ENCODE assay signal across 20 cellular contexts in the genomic region with DNA sequence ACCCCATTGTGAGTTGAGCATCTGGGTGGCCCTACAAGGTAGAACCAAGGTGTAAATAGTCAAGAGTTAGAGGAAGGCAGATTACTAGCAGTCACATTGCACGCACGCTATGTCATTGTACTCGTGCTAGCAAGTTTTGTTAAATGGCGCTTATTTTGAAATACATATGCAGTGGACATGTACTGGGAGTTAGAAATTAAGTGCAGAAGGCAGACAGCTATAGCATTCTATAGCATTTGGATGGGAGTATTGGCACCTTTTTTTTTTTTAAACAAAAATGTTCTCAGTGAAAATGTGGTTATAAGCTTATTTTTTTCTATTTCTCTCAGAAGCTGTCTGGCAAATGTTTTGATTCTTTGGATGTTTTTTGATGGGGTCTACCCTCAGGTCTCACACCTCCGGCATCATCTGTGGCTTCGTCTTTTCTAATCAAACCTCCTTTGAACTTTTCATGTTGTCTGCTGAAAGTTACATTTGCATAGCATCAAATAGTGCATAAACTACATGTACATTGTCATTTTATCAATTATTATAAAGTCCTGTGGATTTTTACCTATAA.
DNase-seq lines count a peak whose midpoint lies in the region; ATAC-seq, FAIRE-seq and TF ChIP-seq lines count a peak whose summit lies in the region.
"Had no signal": no experiment of that assay in that cellular context is flagged by ENCODE, and none has a peak within 500 bp of the region (broad histone marks: within the 10 kb centered on the region; RNA-seq: fewer than 3 reads in every experiment).

No MANE protein-coding gene starts in this region.

- H3K27me3 Mint-ChIP-seq in activated CD4-positive, alpha-beta T cell treated with anti-CD3 and anti-CD28 coated beads, Interleukin-2, amount 10 ng/mL, durations not matched to agents 24 days and 14 days: no peaks in the 10 kb centered on the region
- H3K27me3 Mint-ChIP-seq in activated naive CD8-positive, alpha-beta T cell treated with anti-CD3 and anti-CD28 coated beads, Interleukin-2, amount 10 ng/mL, durations not matched to agents 7 days and 5 days: no peaks in the 10 kb centered on the region
- H3K27me3 Mint-ChIP-seq in neural crest cell (ENCODE audit: low read depth): no peaks in the 10 kb centered on the region
- H3K27me3 Mint-ChIP-seq: activated naive CD4-positive, alpha-beta T cell treated with anti-CD3 and anti-CD28 coated beads, Interleukin-2, amount 10 ng/mL, durations not matched to agents 7 days and 5 days; dendritic cell treated with granulocyte-macrophage colony-stimulating factor and Interleukin-4, amounts not matched to agents 40 ng/mL and 50 ng/mL, for 4 days had no signal

- H3K27ac Mint-ChIP-seq in activated CD4-positive, alpha-beta T cell treated with anti-CD3 and anti-CD28 coated beads, Interleukin-2, amount 10 ng/mL, durations not matched to agents 24 days and 14 days: peak overlapping the region; percentile 16
- peak overlapping the region; percentile 54 for H3K27ac Mint-ChIP-seq in activated naive CD8-positive, alpha-beta T cell treated with anti-CD3 and anti-CD28 coated beads, Interleukin-2, amount 10 ng/mL, durations not matched to agents 7 days and 5 days
- H3K27ac Mint-ChIP-seq in neural crest cell (ENCODE audit: unreplicated experiment): peak overlapping the region; percentile 81
- H3K27ac Mint-ChIP-seq: dendritic cell treated with granulocyte-macrophage colony-stimulating factor and Interleukin-4, amounts not matched to agents 40 ng/mL and 50 ng/mL, for 4 days; HFFc6 had no signal

- no peaks in the 10 kb centered on the region for H3K9me3 Mint-ChIP-seq in activated CD4-positive, alpha-beta T cell treated with anti-CD3 and anti-CD28 coated beads, Interleukin-2, amount 10 ng/mL, durations not matched to agents 24 days and 14 days
- H3K9me3 Mint-ChIP-seq in activated naive CD8-positive, alpha-beta T cell treated with anti-CD3 and anti-CD28 coated beads, Interleukin-2, amount 10 ng/mL, durations not matched to agents 7 days and 5 days: peaks cover 1% of the 10 kb centered on the region
- H3K9me3 Mint-ChIP-seq in neural crest cell: no peaks in the 10 kb centered on the region
- H3K9me3 Mint-ChIP-seq: activated naive CD4-positive, alpha-beta T cell treated with anti-CD3 and anti-CD28 coated beads, Interleukin-2, amount 10 ng/mL, durations not matched to agents 7 days and 5 days; dendritic cell treated with granulocyte-macrophage colony-stimulating factor and Interleukin-4, amounts not matched to agents 40 ng/mL and 50 ng/mL, for 4 days; HFFc6 had no signal

- intact Hi-C loops in activated CD4-positive, alpha-beta T cell treated with anti-CD3 and anti-CD28 coated beads, Interleukin-2, amount 10 ng/mL, durations not matched to agents 24 days and 14 days (cut with micrococcal nuclease): loop anchor here (5.0 to 10.0 kb wide), 2 partner anchors 39 to 268 kb away; a partner anchor contains a TSS

- POLR2A ChIA-PET in activated naive CD8-positive, alpha-beta T cell treated with anti-CD3 and anti-CD28 coated beads, Interleukin-2, amount 10 ng/mL, durations not matched to agents 7 days and 5 days (lab: Charles Lee): interaction anchor here (0.9 kb wide), 1 partner anchor 20 kb away, joined by 3 read pairs; no protein-coding TSS in a partner anchor

- H3K4me3 Mint-ChIP-seq in activated CD4-positive, alpha-beta T cell treated with anti-CD3 and anti-CD28 coated beads, Interleukin-2, amount 10 ng/mL, durations not matched to agents 24 days and 14 days: no peak overlapping the region
- H3K4me3 Mint-ChIP-seq in activated naive CD8-positive, alpha-beta T cell treated with anti-CD3 and anti-CD28 coated beads, Interleukin-2, amount 10 ng/mL, durations not matched to agents 7 days and 5 days: no peak overlapping the region
- H3K4me3 Mint-ChIP-seq in neural crest cell: no peak overlapping the region
- H3K4me3 Mint-ChIP-seq: activated naive CD4-positive, alpha-beta T cell treated with anti-CD3 and anti-CD28 coated beads, Interleukin-2, amount 10 ng/mL, durations not matched to agents 7 days and 5 days; dendritic cell treated with granulocyte-macrophage colony-stimulating factor and Interleukin-4, amounts not matched to agents 40 ng/mL and 50 ng/mL, for 4 days; HFFc6 had no signal

- H3K36me3 Mint-ChIP-seq in activated CD4-positive, alpha-beta T cell treated with anti-CD3 and anti-CD28 coated beads, Interleukin-2, amount 10 ng/mL, durations not matched to agents 24 days and 14 days (ENCODE audit: low read depth): peaks cover 35% of the 10 kb centered on the region
- peaks cover 42% of the 10 kb centered on the region for H3K36me3 Mint-ChIP-seq in activated naive CD8-positive, alpha-beta T cell treated with anti-CD3 and anti-CD28 coated beads, Interleukin-2, amount 10 ng/mL, durations not matched to agents 7 days and 5 days
- H3K36me3 Mint-ChIP-seq in neural crest cell (ENCODE audit: low read depth): peaks cover 3% of the 10 kb centered on the region

- peaks cover 83% of the 10 kb centered on the region for H3K4me1 Mint-ChIP-seq in activated CD4-positive, alpha-beta T cell treated with anti-CD3 and anti-CD28 coated beads, Interleukin-2, amount 10 ng/mL, durations not matched to agents 24 days and 14 days
- H3K4me1 Mint-ChIP-seq in activated naive CD8-positive, alpha-beta T cell treated with anti-CD3 and anti-CD28 coated beads, Interleukin-2, amount 10 ng/mL, durations not matched to agents 7 days and 5 days: peaks cover 81% of the 10 kb centered on the region
- H3K4me1 Mint-ChIP-seq in neural crest cell: peaks cover 51% of the 10 kb centered on the region

- no peak for ATAC-seq in activated naive CD8-positive, alpha-beta T cell treated with anti-CD3 and anti-CD28 coated beads, Interleukin-2, amount 10 ng/mL, durations not matched to agents 7 days and 5 days (ENCODE audit: low read depth)
- ATAC-seq in HG02610 (IDR thresholded peaks at IDR 0.05; ENCODE audit: unreplicated experiment): no peak
- ATAC-seq: body of pancreas, HepG2 had no signal

- no peak for DNase-seq in activated CD4-positive, alpha-beta T cell treated with anti-CD3 and anti-CD28 coated beads, Interleukin-2, amount 10 ng/mL, durations not matched to agents 24 days and 14 days
- no peak for DNase-seq in activated CD4-positive, alpha-beta T cell treated with anti-CD3 and anti-CD28 coated beads, Interleukin-2, amount 50 U/mL, for 1 hour
- DNase-seq in GM19239 (ENCODE audit: insufficient read length, low spot score): no peak
- no peak for DNase-seq in activated naive CD8-positive, alpha-beta T cell treated with anti-CD3 and anti-CD28 coated beads, Interleukin-2, amount 10 ng/mL, durations not matched to agents 7 days and 5 days
- no peak for DNase-seq in neural crest cell (ENCODE audit: low read depth, low spot score)
- DNase-seq in NCI-H524 (lab: John Stamatoyannopoulos, UW): no peak
- no peak for DNase-seq in iPS-NIHi7 (ENCODE audit: extremely low spot score)
- DNase-seq: 8988T; activated naive CD4-positive, alpha-beta T cell treated with anti-CD3 and anti-CD28 coated beads, Interleukin-2, amount 10 ng/mL, durations not matched to agents 7 days and 5 days; AML-193; body of pancreas; HFFc6; NCI-H1417; NCI-H526; occipital lobe; stimulated activated CD4-positive, alpha-beta T cell treated with anti-CD3 and anti-CD28 coated beads, Interleukin-12 subunit alpha, Interleukin-12 subunit beta, amount 100 ng/mL, for 4 hours had no signal

- no peak for TF ChIP-seq CTCF in neural crest cell (conservative IDR thresholded peaks at IDR 0.05)

- peak; percentile 58 for FAIRE-seq in GM19239 (lab: Jason Lieb, UNC)
- FAIRE-seq: HepG2, islet of Langerhans had no signal

Comparison
In these comparisons a context has a peak if more than half of its experiments do, and no peak if none do; other contexts are left out.
1. H3K27ac Mint-ChIP-seq: peak in every context shown above with its lines; median percentile 81 in neural crest cell; 54 in activated naive CD8-positive, alpha-beta T cell treated with anti-CD3 and anti-CD28 coated beads, Interleukin-2, amount 10 ng/mL, durations not matched to agents 7 days and 5 days; 16 in activated CD4-positive, alpha-beta T cell treated with anti-CD3 and anti-CD28 coated beads, Interleukin-2, amount 10 ng/mL, durations not matched to agents 24 days and 14 days.